Comparison of ENCODE assay signal across 8 cellular contexts in genomic region chr12:52213541-52214420, GRCh38. TPM values are rescaled to one million over a fixed set of nuclear protein-coding genes. Genes with fewer than 3 reads are reported as not detected.
DNase-seq lines count a peak whose midpoint lies in the region; ATAC-seq and TF ChIP-seq lines count a peak whose summit lies in the region.

No MANE protein-coding gene starts in this region.

- H3F3A ChIP-seq in MM.1S (ENCODE audit: insufficient read depth, low read length), result no peaks in the 10 kb centered on the region

- H3K27ac ChIP-seq in MM.1S (ENCODE audit: low read length) (no peak overlapping the region), brain microvascular endothelial cell (no peak overlapping the region)

- H2AFZ ChIP-seq in MM.1S (ENCODE audit: low read length), result no peak overlapping the region

- POLR2A ChIA-PET in T-cell (lab: Charles Lee), result no interaction called here

- H3K4me1 Mint-ChIP-seq in T-cell, result peaks cover 0 to 7% (median 0%) of the 10 kb centered on the region in 3 donors

- no peaks in the 10 kb centered on the region for H3K9me2 ChIP-seq in MM.1S (replicated peaks; ENCODE audit: insufficient read depth, low read length)

- peaks cover 23 to 30% of the 10 kb centered on the region in 2 donors for H3K27me3 Mint-ChIP-seq in T-cell

- no peak overlapping the region for H3K4me3 Mint-ChIP-seq in T-cell

- H3K4me1 ChIP-seq in MM.1S (ENCODE audit: low read length), result no peaks in the 10 kb centered on the region

- peak; percentile 75 for DNase-seq in SIG-M5 treated with dmso at 0.1 percent for 504 hours (lab: John Stamatoyannopoulos, UW; ENCODE audit: unreplicated experiment)
- no peak for DNase-seq in SIG-M5 (lab: John Stamatoyannopoulos, UW)
- peak; percentile 57 for DNase-seq in MM.1S
- peak in 25 of 34 experiments; percentile 7 to 48 (median 34) for DNase-seq in T-cell
- peak; percentile 68 for DNase-seq in brain microvascular endothelial cell
- DNase-seq in iPS-NIHi7 (ENCODE audit: extremely low spot score), result peak; percentile 94
- peak; percentile 52 to 61 (median 54) for DNase-seq in stimulated activated CD4-positive, alpha-beta T cell treated with anti-CD3 and anti-CD28 coated beads, Interleukin-12 subunit alpha, Interleukin-12 subunit beta, amount 100 ng/mL, for 48 hours (ENCODE audit: low read depth in 2 of 3, low spot score in 1 of 3)

- H3K36me3 ChIP-seq in MM.1S (replicated peaks; ENCODE audit: insufficient read depth, low read length), result no peaks in the 10 kb centered on the region
- no peaks in the 10 kb centered on the region for H3K36me3 ChIP-seq in brain microvascular endothelial cell (replicated peaks)

- H3K9ac ChIP-seq in MM.1S (ENCODE audit: low read length), result no peak overlapping the region

- H3K9me3 Mint-ChIP-seq in T-cell, result no peaks in the 10 kb centered on the region

- CTCF ChIA-PET in T-cell (lab: Charles Lee), result interaction anchor here in 1 of 2 donors (0.6 kb wide), 1 partner anchor 308 kb away, joined by 3 read pairs; no protein-coding TSS in a partner anchor

- H3K27me3 ChIP-seq in MM.1S (replicated peaks; ENCODE audit: insufficient read depth, low read length), result peaks cover 44% of the 10 kb centered on the region
- no peaks in the 10 kb centered on the region for H3K27me3 ChIP-seq in brain microvascular endothelial cell (replicated peaks)

- no peaks in the 10 kb centered on the region for H3K79me2 ChIP-seq in MM.1S (ENCODE audit: low read length)

- peak overlapping the region; percentile 6; the same call in 1 of the 2 replicates for H3K4me2 ChIP-seq in MM.1S (ENCODE audit: low read depth, low read length)

- in situ Hi-C loops in brain microvascular endothelial cell (cut with HindIII; ENCODE audit: low pct_ligation_motif_present, low sequenced_read_pairs), result no loop called here

- H3K4me3 ChIP-seq in MM.1S (ENCODE audit: low read length) (no peak overlapping the region), brain microvascular endothelial cell (ENCODE audit: low read depth, low read length) (no peak overlapping the region)

- TF ChIP-seq CTCF in MM.1S (IDR thresholded peaks at IDR 0.05; ENCODE audit: low read length), result peak; percentile 90
- TF ChIP-seq CTCF in brain microvascular endothelial cell (IDR thresholded peaks at IDR 0.05; ENCODE audit: low read depth, low read length, missing control alignments), result peak; percentile 100

- ATAC-seq in T-cell (replicated peaks in 1 of 4) (peak; percentile 38 to 60 (median 55)), HG02763 (IDR thresholded peaks at IDR 0.05; ENCODE audit: unreplicated experiment) (no peak)

- H4K20me1 ChIP-seq in MM.1S (ENCODE audit: insufficient read depth, low read length), result no peaks in the 10 kb centered on the region

- no peaks in the 10 kb centered on the region for H3K36me3 Mint-ChIP-seq in T-cell

- no peaks in the 10 kb centered on the region for H3K9me3 ChIP-seq in MM.1S (replicated peaks; ENCODE audit: insufficient read depth, low read length)

- H3K27ac Mint-ChIP-seq in T-cell, result peak overlapping the region in 1 of 2 donors; percentile 13

RNA-seq across cellular contexts. Expression of gene KRT7, which starts 19.3 kb away (rescaled TPM):
- 1 to 10 TPM in 3 of 5 donors, not detected in 2; 2.7 to 3.8 (median 3.3) TPM for total RNA-seq in T-cell

RNA-seq across cellular contexts. Expression of gene KRT80, which starts 22.0 kb away (rescaled TPM):
- total RNA-seq in T-cell, result under 1 TPM in 2 of 5 donors, not detected in 3; 0.09 to 0.12 TPM
